1 cellular context compared by ENCODE assay signal in the genomic region with DNA sequence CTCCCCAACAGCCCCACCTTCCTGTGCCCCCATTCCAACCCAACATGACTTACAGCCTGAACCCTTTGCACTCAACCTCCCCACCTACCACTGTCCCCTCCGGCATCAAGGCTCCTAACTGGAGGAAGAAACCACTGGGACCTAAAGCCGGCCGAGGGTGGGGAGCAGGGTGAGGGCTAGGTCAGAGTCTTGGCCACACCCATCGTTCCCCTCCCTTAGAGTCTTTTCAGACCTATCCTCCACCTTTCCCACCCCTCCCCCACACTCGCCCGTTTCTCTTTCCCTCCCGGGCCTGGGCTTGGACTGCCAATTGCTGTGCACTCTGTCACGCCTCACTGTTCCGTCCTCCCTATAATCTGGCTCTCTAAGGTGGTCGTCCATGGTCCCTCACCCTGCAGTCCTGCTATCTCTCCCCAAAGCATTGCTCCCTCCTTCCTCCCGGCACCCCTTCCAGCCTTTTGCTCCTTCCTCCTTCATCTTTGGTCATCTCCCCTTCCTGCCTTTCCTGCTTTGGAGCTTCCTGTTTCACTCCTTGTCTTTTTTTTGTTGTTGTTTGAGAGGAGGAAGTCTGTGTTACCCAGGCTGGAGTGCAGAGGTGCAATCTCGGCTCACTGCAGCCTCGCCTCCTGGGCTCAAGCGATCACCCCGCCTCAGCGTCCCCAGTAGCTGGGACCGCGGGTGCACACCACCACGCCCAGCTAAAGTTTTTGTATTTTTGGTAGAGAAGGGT.
TF ChIP-seq lines count a peak whose summit lies in the region.

No MANE protein-coding gene starts in this region.

TF ChIP-seq in HEK293, 187 proteins besides CTCF, POLR2A, EP300 and RAD21 (continued from another document):
- TF ChIP-seq ZNF707 (tag by site-specific recombination; IDR thresholded peaks at IDR 0.05) (0 out of 2 replicates have a peak, but pooled peaks have one; percentile 30), REPIN1 (tag by site-specific recombination; IDR thresholded peaks at IDR 0.05; ENCODE audit: low read depth) (no peak), ZNF2 (tag by site-specific recombination; IDR thresholded peaks at IDR 0.05) (0 out of 2 replicates have a peak, but pooled peaks have one; percentile 34), ZNF138 (tag by site-specific recombination; IDR thresholded peaks at IDR 0.05; ENCODE audit: borderline replicate concordance) (no peak), ZNF366 (tag by site-specific recombination; conservative IDR thresholded peaks at IDR 0.05) (peak; percentile 96), ZFHX2 (tag by site-specific recombination; conservative IDR thresholded peaks at IDR 0.05) (no peak), SP7 (tag by site-specific recombination; IDR thresholded peaks at IDR 0.05) (peak; percentile 27; the same call in 1 of the 2 replicates), GLIS2 (tag by site-specific recombination; IDR thresholded peaks at IDR 0.05) (0 out of 2 replicates have a peak, but pooled peaks have one; percentile 9)
- TF ChIP-seq, protein P1, sequence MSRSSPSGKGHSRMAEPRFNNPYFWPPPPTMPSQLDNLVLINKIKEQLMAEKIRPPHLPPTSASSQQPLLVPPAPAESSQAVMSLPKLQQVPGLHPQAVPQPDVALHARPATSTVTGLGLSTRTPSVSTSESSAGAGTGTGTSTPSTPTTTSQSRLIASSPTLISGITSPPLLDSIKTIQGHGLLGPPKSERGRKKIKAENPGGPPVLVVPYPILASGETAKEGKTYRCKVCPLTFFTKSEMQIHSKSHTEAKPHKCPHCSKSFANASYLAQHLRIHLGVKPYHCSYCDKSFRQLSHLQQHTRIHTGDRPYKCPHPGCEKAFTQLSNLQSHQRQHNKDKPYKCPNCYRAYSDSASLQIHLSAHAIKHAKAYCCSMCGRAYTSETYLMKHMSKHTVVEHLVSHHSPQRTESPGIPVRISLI (tag by site-specific recombination; IDR thresholded peaks at IDR 0.05), result peak; percentile 38; the same call in 1 of the 2 replicates
